In genomic region chr9:85738509-85738908, GRCh38 we compare ENCODE assay signal across 16 cellular contexts. TPM values are rescaled to one million over a fixed set of nuclear protein-coding genes. Genes with fewer than 3 reads are reported as not detected.
DNase-seq lines count a peak whose midpoint lies in the region; ATAC-seq and TF ChIP-seq lines count a peak whose summit lies in the region.
"Had no signal": no experiment of that assay in that cellular context is flagged by ENCODE, and none has a peak within 500 bp of the region (broad histone marks: within the 10 kb centered on the region; RNA-seq: fewer than 3 reads in every experiment).

No MANE protein-coding gene starts in this region.

- no peaks in the 10 kb centered on the region for H3K27me3 Mint-ChIP-seq in Calu3 (ENCODE audit: unreplicated experiment)

- CTCF ChIA-PET in Calu3 (lab: Charles Lee) = no interaction called here

- no peaks in the 10 kb centered on the region for H3K9me3 Mint-ChIP-seq in Calu3 (ENCODE audit: low read depth, unreplicated experiment)

- TSS peak; percentile 2 for BruUV-seq in Calu3 (replicated peaks; lab: Mats Ljungman, UMichigan)

- H3K36me3 ChIP-seq in WERI-Rb-1 = no peaks in the 10 kb centered on the region
- no peaks in the 10 kb centered on the region for H3K36me3 ChIP-seq in skeletal muscle tissue (ENCODE audit: control insufficient read depth in 3 of 3, insufficient read depth in 3 of 3, low read length in 3 of 3)
- H3K36me3 ChIP-seq: BE2C had no signal

- H3K4me1 ChIP-seq in right cardiac atrium (ENCODE audit: control insufficient read depth, insufficient read depth, low read length) (no peaks in the 10 kb centered on the region), skeletal muscle tissue (ENCODE audit: control insufficient read depth in 3 of 3, insufficient read depth in 3 of 3, low read length in 3 of 3) (peaks cover 0 to 13% (median 13%) of the 10 kb centered on the region in 3 donors)
- H3K4me1 ChIP-seq: BE2C had no signal

- no peak for DNase-seq in Calu3
- DNase-seq in WERI-Rb-1 = peak; percentile 76
- peak in 2 of 3 donors; percentile 42 to 47 for DNase-seq in right cardiac atrium
- DNase-seq in COLO668 (lab: John Stamatoyannopoulos, UW; ENCODE audit: unreplicated experiment) = no peak
- no peak for DNase-seq in effector CD4-positive, alpha-beta T cell
- DNase-seq: BE2C, GF-D8, KBM-7, NCI-H1092 treated with DMSO at 0.1 percent for 48 hours, NCI-H1694, NCI-H345, NCI-H69, PC-3 had no signal

- intact Hi-C loops in Calu3 (cut with micrococcal nuclease; ENCODE audit: unreplicated experiment) = no loop called here
- intact Hi-C loops in right cardiac atrium (cut with DNase I) = no loop called here

- 53% methylated on average over 2 of the region's 2 CpGs for WGBS in right cardiac atrium

- H3K27ac ChIP-seq in WERI-Rb-1 (peak overlapping the region; percentile 43), right cardiac atrium (ENCODE audit: low read length) (no peak overlapping the region), skeletal muscle tissue (ENCODE audit: low read depth, low read length) (peak overlapping the region; percentile 6)

- H3K9ac ChIP-seq in skeletal muscle tissue (ENCODE audit: low read depth in 1 of 3, low read length in 3 of 3) = peak overlapping the region in 1 of 3 donors; percentile 51

- no peak overlapping the region for H3K27ac Mint-ChIP-seq in Calu3 (ENCODE audit: unreplicated experiment)

- H3K4me3 Mint-ChIP-seq in Calu3 (ENCODE audit: low read depth, unreplicated experiment) = no peak overlapping the region

- H3K27me3 ChIP-seq in WERI-Rb-1 (ENCODE audit: insufficient read depth, low read depth, severe bottlenecking) (no peaks in the 10 kb centered on the region), right cardiac atrium (ENCODE audit: control insufficient read depth, insufficient read depth) (no peaks in the 10 kb centered on the region), skeletal muscle tissue (ENCODE audit: control insufficient read depth in 3 of 3, insufficient read depth in 3 of 3, low read length in 3 of 3) (no peaks in the 10 kb centered on the region)
- H3K27me3 ChIP-seq: BE2C had no signal

- H3K9me3 ChIP-seq in WERI-Rb-1 (ENCODE audit: severe bottlenecking) (no peaks in the 10 kb centered on the region), right cardiac atrium (ENCODE audit: control insufficient read depth, low read length) (no peaks in the 10 kb centered on the region), skeletal muscle tissue (ENCODE audit: control insufficient read depth in 3 of 3, low read length in 3 of 3) (no peaks in the 10 kb centered on the region)
- H3K9me3 ChIP-seq: BE2C had no signal

- H3K4me3 ChIP-seq in WERI-Rb-1 (ENCODE audit: low read depth, low read length) = no peak overlapping the region
- no peak overlapping the region for H3K4me3 ChIP-seq in right cardiac atrium (ENCODE audit: low read length)
- H3K4me3 ChIP-seq in skeletal muscle tissue (ENCODE audit: low read length in 3 of 3) = peak overlapping the region in 2 of 3 donors; percentile 0 to 43

- peaks cover 26% of the 10 kb centered on the region for H3K36me3 Mint-ChIP-seq in Calu3 (ENCODE audit: insufficient read depth, unreplicated experiment)

- peaks cover 4% of the 10 kb centered on the region for H3K4me1 Mint-ChIP-seq in Calu3 (ENCODE audit: low read depth, unreplicated experiment)

- no peak for TF ChIP-seq CTCF in Calu3 (IDR thresholded peaks at IDR 0.05; ENCODE audit: unreplicated experiment)
- no peak for TF ChIP-seq CTCF in WERI-Rb-1 (IDR thresholded peaks at IDR 0.05; ENCODE audit: low read depth, low read length)

- no peak for ATAC-seq in right cardiac atrium
- ATAC-seq in HG03432 (IDR thresholded peaks at IDR 0.05; ENCODE audit: unreplicated experiment) = no peak
- ATAC-seq: HCT116, PC-3 had no signal

RNA-seq across cellular contexts. Expression of gene AGTPBP1, which starts 3.2 kb away (rescaled TPM):
- total RNA-seq in Calu3 (2022) (12.5 and 14.0 TPM in 2 replicates), right cardiac atrium (10 to 100 TPM; 42.5 to 54.8 (median 48.8) TPM), skeletal muscle tissue (37.6 TPM)
- polyA plus RNA-seq in right cardiac atrium = 11.0 TPM

Comparison
In these comparisons a context has a peak if more than half of its experiments do, and no peak if none do; other contexts are left out.
1. DNase-seq: peak in WERI-Rb-1 (single experiment) and right cardiac atrium (2 of 3); none in Calu3 (single experiment), COLO668 (single experiment) and effector CD4-positive, alpha-beta T cell (single experiment).
2. H3K4me3 ChIP-seq: peak in skeletal muscle tissue (2 of 3); none in WERI-Rb-1 (single experiment) and right cardiac atrium (single experiment).